In genomic region chr15:33737687-33738606, GRCh38 we compare ENCODE assay signal across 8 cellular contexts.
DNase-seq lines count a peak whose midpoint lies in the region; ATAC-seq and TF ChIP-seq lines count a peak whose summit lies in the region.

No MANE protein-coding gene starts in this region.

- H3K4me3 ChIP-seq in fibroblast of the aortic adventitia (ENCODE audit: low read depth, low read length) = no peak overlapping the region

- no peaks in the 10 kb centered on the region for H3K36me3 Mint-ChIP-seq in osteocyte (ENCODE audit: unreplicated experiment)

- no peaks in the 10 kb centered on the region for H3K9me3 Mint-ChIP-seq in osteocyte (ENCODE audit: unreplicated experiment)

- H3K27me3 Mint-ChIP-seq in osteocyte (ENCODE audit: unreplicated experiment) = peaks cover 12% of the 10 kb centered on the region

- ATAC-seq in GM21717 (IDR thresholded peaks at IDR 0.05; ENCODE audit: unreplicated experiment) = no peak

- H3K4me1 Mint-ChIP-seq in osteocyte (ENCODE audit: unreplicated experiment) = peaks cover 8% of the 10 kb centered on the region

- DNase-seq in NCI-H82 (lab: John Stamatoyannopoulos, UW) (peak; percentile 74), NCI-H82 treated with DMSO at 0.1 percent for 48 hours (lab: John Stamatoyannopoulos, UW; ENCODE audit: unreplicated experiment) (no peak), NCI-H1092 (lab: John Stamatoyannopoulos, UW) (peak; percentile 14), fibroblast of the aortic adventitia (ENCODE audit: low read depth) (peak; percentile 42), osteocyte (ENCODE audit: extremely low spot score, unreplicated experiment) (no peak), DMS153 treated with DMSO at 0.1 percent for 48 hours (lab: John Stamatoyannopoulos, UW; ENCODE audit: unreplicated experiment) (no peak)
- DNase-seq in activated CD4-positive, alpha-beta T cell treated with anti-CD3 and anti-CD28 coated beads, Interleukin-2, amount 50 U/mL, for 4 hours = peak; percentile 2 to 5

- H3K4me3 Mint-ChIP-seq in osteocyte (ENCODE audit: unreplicated experiment) = peak overlapping the region; percentile 53

- H3K27ac Mint-ChIP-seq in osteocyte (ENCODE audit: unreplicated experiment) = no peak overlapping the region

- TF ChIP-seq CTCF in fibroblast of the aortic adventitia (IDR thresholded peaks at IDR 0.05; ENCODE audit: insufficient read depth, low read length) = peak; percentile 86
- TF ChIP-seq CTCF in osteocyte (IDR thresholded peaks at IDR 0.05) = peak; percentile 82

Comparison
In these comparisons a context has a peak if more than half of its experiments do, and no peak if none do; other contexts are left out.
1. DNase-seq: peak in NCI-H82 (single experiment), NCI-H1092 (single experiment), activated CD4-positive, alpha-beta T cell treated with anti-CD3 and anti-CD28 coated beads, Interleukin-2, amount 50 U/mL, for 4 hours (2 of 2) and fibroblast of the aortic adventitia (single experiment); none in NCI-H82 treated with DMSO at 0.1 percent for 48 hours (single experiment), osteocyte (single experiment) and DMS153 treated with DMSO at 0.1 percent for 48 hours (single experiment).